ENCODE assay signal across 25 cellular contexts in the genomic region with DNA sequence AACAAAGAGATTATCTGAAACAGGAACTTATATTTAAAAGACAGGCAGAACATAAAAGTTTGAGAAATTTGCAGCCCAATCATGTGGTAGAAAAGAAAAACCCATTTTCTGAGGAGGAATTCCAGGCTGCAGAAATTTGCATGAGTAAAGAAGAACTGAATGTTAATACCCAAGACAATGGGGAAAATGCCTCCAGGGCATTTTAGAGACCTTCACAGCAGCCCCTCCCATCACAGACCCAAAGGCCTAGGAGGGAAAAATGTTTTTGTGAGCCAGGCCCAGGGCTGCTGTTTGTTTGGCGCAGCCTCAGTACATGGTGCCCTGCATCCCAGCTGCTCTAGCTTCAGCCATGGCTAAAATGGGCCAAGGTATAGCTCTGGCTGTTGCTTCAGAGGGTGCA.
"Had no signal": no experiment of that assay in that cellular context is flagged by ENCODE, and none has a peak within 500 bp of the region (broad histone marks: within the 10 kb centered on the region; RNA-seq: fewer than 3 reads in every experiment).

No MANE protein-coding gene starts in this region.

- DNase-seq: kidney glomerular epithelial cell; left cardiac atrium; left lung; lower lobe of right lung; mammary epithelial cell; mesenchymal stem cell; mucosa of descending colon; naive thymus-derived CD4-positive, alpha-beta T cell; ovary; right lobe of liver; stimulated activated CD4-positive, alpha-beta T cell treated with anti-CD3 and anti-CD28 coated beads, Interleukin-1b, Interleukin-23, amount 100 ng/mL, for 48 hours; stimulated activated CD4-positive, alpha-beta T cell treated with anti-CD3 and anti-CD28 coated beads, Interleukin-2, amount 100 ng/mL, for 48 hours; stimulated activated CD4-positive, alpha-beta T cell treated with anti-CD3 and anti-CD28 coated beads, Interleukin-4, amount 100 ng/mL, for 4 hours; stimulated activated CD8-positive, alpha-beta memory T cell treated with anti-CD3 and anti-CD28 coated beads, Interleukin-4, amount 100 ng/mL, for 48 hours; stimulated activated naive CD4-positive, alpha-beta T cell treated with Interleukin-2 at 50 U/mL for 16 hours; stimulated activated naive CD8-positive, alpha-beta T cell treated with anti-CD3 and anti-CD28 coated beads, Interleukin-15, amount 100 ng/mL, for 72 hours; substantia nigra; uterus had no signal

- H3K36me3 ChIP-seq: left lung, lower lobe of right lung, ovary, right atrium auricular region, right lobe of liver, tibial nerve, uterus had no signal

- H3K4me1 ChIP-seq: left lung, lower lobe of right lung, right atrium auricular region, right lobe of liver, tibial nerve, uterus had no signal

- H2AFZ ChIP-seq: hepatocyte had no signal

- H3K9me3 ChIP-seq: ovary, right lobe of liver, uterus had no signal

- H3K27ac ChIP-seq: hepatocyte, left lung, lower lobe of right lung, ovary, right atrium auricular region, right lobe of liver, tibial nerve, uterus had no signal

- ATAC-seq: left cardiac atrium; left lung; lower lobe of right lung; mucosa of descending colon; naive thymus-derived CD4-positive, alpha-beta T cell; natural killer cell treated with Interleukin-12 subunit alpha and Interleukin-12 subunit beta and Interleukin-15 and Interleukin-18, amount 100 ng/mL, for 72 hours; right lobe of liver; stimulated activated memory B cell treated with anti-CD40 and anti-IgM and Interleukin-4, amounts not matched to agents 10 μg/mL and 1 μg/mL and 100 μg/mL, for 72 hours; stimulated activated naive CD8-positive, alpha-beta T cell treated with anti-CD3 and anti-CD28 coated beads, Interleukin-15, amount 100 ng/mL, for 72 hours had no signal

- H3K79me2 ChIP-seq: hepatocyte had no signal

- H3K27me3 ChIP-seq: hepatocyte, left lung, ovary, right atrium auricular region, right lobe of liver, tibial nerve, uterus had no signal

- H3K4me2 ChIP-seq: hepatocyte, smooth muscle cell had no signal

- FAIRE-seq: keratinocyte had no signal

- H3K4me3 ChIP-seq: hepatocyte, left lung, lower lobe of right lung, mucosa of descending colon, ovary, right atrium auricular region, right lobe of liver, smooth muscle cell, tibial nerve, uterus had no signal
